27 cellular contexts compared by ENCODE assay signal in the genomic region with DNA sequence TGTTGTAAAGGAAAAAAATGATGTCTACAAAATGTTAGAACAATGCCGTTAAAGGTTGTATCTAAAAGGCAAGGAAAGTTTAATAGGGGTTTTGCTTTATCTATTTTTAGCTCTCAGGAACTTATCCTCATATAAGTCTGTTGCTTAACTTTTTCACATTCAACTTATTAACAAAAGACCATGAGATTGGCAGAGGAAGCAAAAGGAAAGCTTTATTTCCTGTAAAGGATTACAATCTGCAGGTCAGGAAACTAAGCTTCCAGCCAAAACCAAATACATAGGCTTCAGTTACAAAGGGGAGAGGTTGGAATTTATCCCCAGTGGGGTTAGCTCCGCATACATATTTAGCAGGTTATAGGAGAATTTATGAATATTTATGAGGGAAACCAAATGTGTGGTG. TPM values are rescaled to one million over a fixed set of nuclear protein-coding genes. Genes with fewer than 3 reads are reported as not detected.
DNase-seq lines count a peak whose midpoint lies in the region; TF ChIP-seq lines count a peak whose summit lies in the region.
"Had no signal": no experiment of that assay in that cellular context is flagged by ENCODE, and none has a peak within 500 bp of the region (broad histone marks: within the 10 kb centered on the region; RNA-seq: fewer than 3 reads in every experiment).

No MANE protein-coding gene starts in this region.

- intact Hi-C loops in mammary epithelial cell (cut with micrococcal nuclease) (no loop called here), breast epithelium (cut with DNase I; ENCODE audit: low total_unique reads) (no loop called here)
- intact Hi-C loops in activated naive CD4-positive, alpha-beta T cell treated with anti-CD3 and anti-CD28 coated beads for 36 hours (cut with micrococcal nuclease): no loop called here

- H3K4me3 ChIP-seq in mammary epithelial cell (replicated peaks in 1 of 3; ENCODE audit: insufficient read depth in 1 of 3, low read depth in 2 of 3, low read length in 3 of 3): no peak overlapping the region
- no peak overlapping the region for H3K4me3 ChIP-seq in breast epithelium
- no peak overlapping the region for H3K4me3 ChIP-seq in adipocyte (ENCODE audit: low read length)
- H3K4me3 ChIP-seq in fibroblast of the aortic adventitia (ENCODE audit: low read depth, low read length): no peak overlapping the region
- H3K4me3 ChIP-seq in WERI-Rb-1 (ENCODE audit: low read depth, low read length): no peak overlapping the region
- H3K4me3 ChIP-seq: esophagus muscularis mucosa, lower lobe of right lung, thoracic aorta had no signal

- peak overlapping the region; percentile 89 for H3K27ac Mint-ChIP-seq in progenitor cell of endocrine pancreas
- no peak overlapping the region for H3K27ac Mint-ChIP-seq in activated naive CD4-positive, alpha-beta T cell treated with anti-CD3 and anti-CD28 coated beads for 36 hours
- H3K27ac Mint-ChIP-seq: activated B cell treated with CpG ODN at 0.5 μM for 24 hours; activated CD8-positive, alpha-beta T cell treated with anti-CD3 and anti-CD28 coated beads, Interleukin-2, amount 10 ng/mL, durations not matched to agents 7 days and 5 days; activated naive CD4-positive, alpha-beta T cell treated with anti-CD3 and anti-CD28 coated beads, Interleukin-2, amount 50 U/mL, for 72 hours; dendritic cell treated with granulocyte-macrophage colony-stimulating factor and Interleukin-4, amounts not matched to agents 40 ng/mL and 50 ng/mL, for 4 days had no signal

- dilution Hi-C loops in mammary epithelial cell (cut with HindIII; ENCODE audit: low sequenced_read_pairs): loop anchor here (5.0 kb wide), 2 partner anchors 77 to 352 kb away; a partner anchor contains a TSS

- H3K36me3 ChIP-seq in mammary epithelial cell (ENCODE audit: insufficient read depth, low read length) (no peaks in the 10 kb centered on the region), breast epithelium (no peaks in the 10 kb centered on the region), adipocyte (ENCODE audit: control insufficient read depth, insufficient read depth, low read length, severe bottlenecking) (no peaks in the 10 kb centered on the region), WERI-Rb-1 (no peaks in the 10 kb centered on the region)
- H3K36me3 ChIP-seq: brain microvascular endothelial cell, lower lobe of right lung, thoracic aorta had no signal

- CTCF ChIA-PET in mammary epithelial cell (lab: Charles Lee; ENCODE audit: low non-redundant PET): interaction anchor here (0.7 kb wide), 1 partner anchor 222 kb away, joined by 3 read pairs; a partner anchor contains a TSS
- CTCF ChIA-PET in activated naive CD4-positive, alpha-beta T cell treated with anti-CD3 and anti-CD28 coated beads for 36 hours (lab: Charles Lee): interaction anchor here (0.6 to 1.5 kb wide), 2 partner anchors 8 to 287 kb away, joined by 3 to 6 read pairs; no protein-coding TSS in a partner anchor

- BruUV-seq in mammary epithelial cell (replicated peaks; lab: Mats Ljungman, UMichigan): no TSS peak

- TF ChIP-seq CTCF in mammary epithelial cell (conservative IDR thresholded peaks at IDR 0.05 in 1 of 2, IDR thresholded peaks at IDR 0.05 in 1 of 2; ENCODE audit: extremely low read depth in 1 of 2, insufficient read depth in 1 of 2, low read depth in 1 of 2, low read length in 2 of 2) (no peak), breast epithelium (IDR thresholded peaks at IDR 0.05) (no peak), fibroblast of the aortic adventitia (IDR thresholded peaks at IDR 0.05; ENCODE audit: insufficient read depth, low read length) (no peak), progenitor cell of endocrine pancreas (IDR thresholded peaks at IDR 0.05; ENCODE audit: unreplicated experiment) (no peak), WERI-Rb-1 (IDR thresholded peaks at IDR 0.05; ENCODE audit: low read depth, low read length) (no peak)

- H4K20me1 ChIP-seq in mammary epithelial cell (ENCODE audit: insufficient read depth, low read length): no peaks in the 10 kb centered on the region

- H3K4me1 Mint-ChIP-seq in progenitor cell of endocrine pancreas (ENCODE audit: low read depth): peaks cover 33% of the 10 kb centered on the region
- peaks cover 21% of the 10 kb centered on the region for H3K4me1 Mint-ChIP-seq in activated naive CD4-positive, alpha-beta T cell treated with anti-CD3 and anti-CD28 coated beads for 36 hours (ENCODE audit: low read depth)

- H3K27ac ChIP-seq in mammary epithelial cell (ENCODE audit: insufficient read depth, low read depth, low read length) (no peak overlapping the region), breast epithelium (no peak overlapping the region), WERI-Rb-1 (no peak overlapping the region)
- H3K27ac ChIP-seq: brain microvascular endothelial cell, C4-2B, esophagus muscularis mucosa, thoracic aorta had no signal

- peaks cover 3% of the 10 kb centered on the region for H3K36me3 Mint-ChIP-seq in progenitor cell of endocrine pancreas (ENCODE audit: insufficient read depth)
- peaks cover 7% of the 10 kb centered on the region for H3K36me3 Mint-ChIP-seq in activated naive CD4-positive, alpha-beta T cell treated with anti-CD3 and anti-CD28 coated beads for 36 hours (ENCODE audit: low read depth)

- H3K9me3 Mint-ChIP-seq in progenitor cell of endocrine pancreas (ENCODE audit: low read depth): no peaks in the 10 kb centered on the region
- H3K9me3 Mint-ChIP-seq in activated naive CD4-positive, alpha-beta T cell treated with anti-CD3 and anti-CD28 coated beads for 36 hours: no peaks in the 10 kb centered on the region
- H3K9me3 Mint-ChIP-seq: activated naive CD4-positive, alpha-beta T cell treated with anti-CD3 and anti-CD28 coated beads, Interleukin-2, amount 50 U/mL, for 72 hours; dendritic cell treated with granulocyte-macrophage colony-stimulating factor and Interleukin-4, amounts not matched to agents 40 ng/mL and 50 ng/mL, for 4 days had no signal

- peak overlapping the region; percentile 56 for H3K4me2 ChIP-seq in mammary epithelial cell (ENCODE audit: insufficient read depth, low read depth, low read length)

- peak overlapping the region; percentile 33 for H2AFZ ChIP-seq in mammary epithelial cell (ENCODE audit: low read depth, low read length)

- in situ Hi-C loops in mammary epithelial cell (cut with MboI; ENCODE audit: low sequenced_read_pairs in 2 of 2): loop anchor here (10.0 to 25.0 kb wide), 3 partner anchors 209 to 339 kb away; a partner anchor contains a TSS

- DNase-seq in mammary epithelial cell (no peak), breast epithelium (ENCODE audit: low spot score in 2 of 2) (no peak), adipocyte (ENCODE audit: low read depth) (peak; percentile 58), fibroblast of the aortic adventitia (ENCODE audit: low read depth) (peak; percentile 33), progenitor cell of endocrine pancreas (ENCODE audit: low spot score, unreplicated experiment) (no peak), WERI-Rb-1 (no peak), NCI-H446 treated with DMSO at 0.1 percent for 48 hours (lab: John Stamatoyannopoulos, UW) (no peak)
- no peak for DNase-seq in activated naive CD4-positive, alpha-beta T cell treated with anti-CD3 and anti-CD28 coated beads for 36 hours
- DNase-seq: 8988T; activated B cell treated with CpG ODN at 0.5 μM for 24 hours; activated CD8-positive, alpha-beta T cell treated with anti-CD3 and anti-CD28 coated beads, Interleukin-2, amount 10 ng/mL, durations not matched to agents 7 days and 5 days; activated T-cell treated with anti-CD3 and anti-CD28 coated beads, Interleukin-2, amount 50 U/mL, for 4 hours; brain microvascular endothelial cell; glutamatergic neuron; GOT3; lower lobe of right lung; naive B cell; NCI-H1694; NCI-H345; SHP77; stimulated activated CD4-positive, alpha-beta T cell treated with anti-CD3 and anti-CD28 coated beads, Interleukin-12 subunit alpha, Interleukin-12 subunit beta, amount 100 ng/mL, for 4 hours; T-helper 2 cell had no signal

- H3K4me1 ChIP-seq in mammary epithelial cell (ENCODE audit: insufficient read depth, low read length): peaks cover 18% of the 10 kb centered on the region
- no peaks in the 10 kb centered on the region for H3K4me1 ChIP-seq in breast epithelium
- peaks cover 9% of the 10 kb centered on the region for H3K4me1 ChIP-seq in adipocyte (ENCODE audit: control insufficient read depth, insufficient read depth, low read length)

- no peaks in the 10 kb centered on the region for H3K27me3 Mint-ChIP-seq in progenitor cell of endocrine pancreas
- no peaks in the 10 kb centered on the region for H3K27me3 Mint-ChIP-seq in activated naive CD4-positive, alpha-beta T cell treated with anti-CD3 and anti-CD28 coated beads for 36 hours (ENCODE audit: low read depth)
- H3K27me3 Mint-ChIP-seq: activated B cell treated with CpG ODN at 0.5 μM for 24 hours, naive B cell had no signal

- H3K79me2 ChIP-seq in mammary epithelial cell (ENCODE audit: insufficient read depth, low read length): no peaks in the 10 kb centered on the region

- no peaks in the 10 kb centered on the region for H3K27me3 ChIP-seq in mammary epithelial cell (ENCODE audit: insufficient read depth, low read length)
- H3K27me3 ChIP-seq in breast epithelium: no peaks in the 10 kb centered on the region
- no peaks in the 10 kb centered on the region for H3K27me3 ChIP-seq in adipocyte (replicated peaks; ENCODE audit: control insufficient read depth, insufficient read depth, low read length)
- H3K27me3 ChIP-seq in WERI-Rb-1 (ENCODE audit: insufficient read depth, low read depth, severe bottlenecking): no peaks in the 10 kb centered on the region
- H3K27me3 ChIP-seq: brain microvascular endothelial cell, esophagus muscularis mucosa had no signal

- no peak overlapping the region for H3K4me3 Mint-ChIP-seq in progenitor cell of endocrine pancreas (ENCODE audit: low read depth)
- no peak overlapping the region for H3K4me3 Mint-ChIP-seq in activated naive CD4-positive, alpha-beta T cell treated with anti-CD3 and anti-CD28 coated beads for 36 hours
- H3K4me3 Mint-ChIP-seq: activated B cell treated with CpG ODN at 0.5 μM for 24 hours; activated CD8-positive, alpha-beta T cell treated with anti-CD3 and anti-CD28 coated beads, Interleukin-2, amount 10 ng/mL, durations not matched to agents 7 days and 5 days; activated T-cell treated with anti-CD3 and anti-CD28 coated beads, Interleukin-2, amount 50 U/mL, for 4 hours; dendritic cell treated with granulocyte-macrophage colony-stimulating factor and Interleukin-4, amounts not matched to agents 40 ng/mL and 50 ng/mL, for 4 days; naive B cell had no signal

- WGBS in mammary epithelial cell (ENCODE audit: low coverage, missing lambda C conversion rate): 30% methylated on average over 2 of the region's 2 CpGs

- TF ChIP-seq POLR2A in breast epithelium (IDR thresholded peaks at IDR 0.05): no peak

- H3K9me3 ChIP-seq in mammary epithelial cell (replicated peaks; ENCODE audit: insufficient read depth, low read length) (no peaks in the 10 kb centered on the region), breast epithelium (no peaks in the 10 kb centered on the region), adipocyte (ENCODE audit: control insufficient read depth, low read length) (no peaks in the 10 kb centered on the region), WERI-Rb-1 (ENCODE audit: severe bottlenecking) (no peaks in the 10 kb centered on the region)
- H3K9me3 ChIP-seq: esophagus muscularis mucosa, lower lobe of right lung, thoracic aorta had no signal

- H3K9ac ChIP-seq in mammary epithelial cell (ENCODE audit: insufficient read depth, low read length): no peak overlapping the region
- H3K9ac ChIP-seq in adipocyte (ENCODE audit: low read length): peak overlapping the region; percentile 15

RNA-seq across cellular contexts. Expression of a gene that starts 58.7 kb away (rescaled TPM):
- total RNA-seq in mammary epithelial cell (1 to 10 TPM in 1 of 2 donors, under 1 TPM in 1; 0.26 to 3.7 TPM), breast epithelium (1 to 10 TPM; 2.3 to 9.1 (median 4.3) TPM), fibroblast of the aortic adventitia (ENCODE audit: low replicate concordance) (9.7 and 10.6 TPM in 2 replicates), progenitor cell of endocrine pancreas (2.1 and 2.5 TPM in 2 replicates)
- polyA plus RNA-seq in mammary epithelial cell: 0.03 TPM
- not detected for polyA minus RNA-seq in mammary epithelial cell
- total RNA-seq in activated naive CD4-positive, alpha-beta T cell treated with anti-CD3 and anti-CD28 coated beads for 36 hours: not detected

Comparison
In these comparisons a context has a peak if more than half of its experiments do, and no peak if none do; other contexts are left out.
1. DNase-seq: peak in adipocyte (single experiment) and fibroblast of the aortic adventitia (single experiment); none in mammary epithelial cell (single experiment), breast epithelium (0 of 2), progenitor cell of endocrine pancreas (single experiment), WERI-Rb-1 (single experiment), activated naive CD4-positive, alpha-beta T cell treated with anti-CD3 and anti-CD28 coated beads for 36 hours (single experiment) and NCI-H446 treated with DMSO at 0.1 percent for 48 hours (single experiment).